In the genomic region with DNA sequence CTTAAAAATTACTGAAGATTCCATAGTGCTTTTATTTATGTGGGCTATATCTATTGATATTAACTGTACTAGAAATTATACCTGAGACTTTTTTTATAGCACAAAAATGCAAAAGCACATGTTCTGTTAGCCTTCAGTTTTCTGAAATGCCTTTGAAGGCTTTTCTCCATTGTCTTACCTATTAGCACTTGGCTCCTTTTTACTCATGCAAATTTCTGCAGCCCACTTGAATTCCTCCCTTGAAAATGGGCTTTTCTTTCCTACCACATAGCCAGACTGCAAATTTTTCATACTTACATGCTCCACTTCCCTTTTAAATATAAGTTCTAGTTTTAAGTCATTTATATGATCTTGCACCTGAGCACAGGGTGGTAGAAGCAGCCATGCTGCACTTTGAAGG, we compare ENCODE assay signal across 21 cellular contexts.
DNase-seq lines count a peak whose midpoint lies in the region; ATAC-seq, FAIRE-seq and TF ChIP-seq lines count a peak whose summit lies in the region.
"Had no signal": no experiment of that assay in that cellular context is flagged by ENCODE, and none has a peak within 500 bp of the region (broad histone marks: within the 10 kb centered on the region; RNA-seq: fewer than 3 reads in every experiment).

No MANE protein-coding gene starts in this region.

- H2BK5ac ChIP-seq in H1 (ENCODE audit: low read depth, low read length): 0 out of 2 replicates have a peak overlapping the region, but pooled peaks have one; percentile 20

- no peak overlapping the region for H2BK120ac ChIP-seq in H1 (replicated peaks; ENCODE audit: low read depth, low read length)

- dilution Hi-C loops in mammary epithelial cell (cut with HindIII; ENCODE audit: low sequenced_read_pairs): no loop called here

- no peaks in the 10 kb centered on the region for H3K36me3 ChIP-seq in NT2/D1 (ENCODE audit: insufficient read depth, insufficient read length, low read length)
- no peaks in the 10 kb centered on the region for H3K36me3 ChIP-seq in H1 (ENCODE audit: control insufficient read depth in 2 of 4, insufficient read depth in 4 of 4, low read length in 3 of 4)
- H3K36me3 ChIP-seq in mammary epithelial cell (ENCODE audit: insufficient read depth, low read length): no peaks in the 10 kb centered on the region
- no peaks in the 10 kb centered on the region for H3K36me3 ChIP-seq in brain microvascular endothelial cell (replicated peaks)
- H3K36me3 ChIP-seq: BLaER1, Peyer's patch, SJCRH30 had no signal

- no peak overlapping the region for H2AK5ac ChIP-seq in H1 (ENCODE audit: low read depth, low read length)

- no peak overlapping the region for H2AFZ ChIP-seq in H1 (ENCODE audit: low read length)
- no peak overlapping the region for H2AFZ ChIP-seq in mammary epithelial cell (ENCODE audit: low read depth, low read length)

- H4K91ac ChIP-seq in H1 (replicated peaks; ENCODE audit: insufficient read length, low read length): no peak overlapping the region

- intact Hi-C loops in mammary epithelial cell (cut with micrococcal nuclease): no loop called here

- no peak overlapping the region for H2BK20ac ChIP-seq in H1 (ENCODE audit: low read length)

- POLR2A ChIA-PET in H1 (lab: Charles Lee; ENCODE audit: partially characterized antibody): no interaction called here

- H4K20me1 ChIP-seq in H1 (replicated peaks in 1 of 2; ENCODE audit: control insufficient read depth in 1 of 2, insufficient read depth in 2 of 2, low read length in 2 of 2) (no peaks in the 10 kb centered on the region), mammary epithelial cell (ENCODE audit: insufficient read depth, low read length) (no peaks in the 10 kb centered on the region)
- H4K20me1 ChIP-seq: BLaER1 had no signal

- no peak for DNase-seq in GM12891 (ENCODE audit: insufficient read length, low spot score)
- peak; percentile 27 for DNase-seq in NT2/D1 (ENCODE audit: low read depth, low spot score)
- no peak for DNase-seq in H1 (ENCODE audit: low read depth in 1 of 2, low spot score in 2 of 2)
- no peak for DNase-seq in ACHN
- DNase-seq in omental fat pad (ENCODE audit: low spot score): no peak
- DNase-seq in mammary epithelial cell: no peak
- DNase-seq in brain microvascular endothelial cell: no peak
- DNase-seq: DMS53; EL; GF-D8; KBM-7; NCI-H1092 treated with DMSO at 0.1 percent for 48 hours; NCI-H1436 treated with DMSO at 0.1 percent for 48 hours; NCI-H1930; NCI-H748 treated with DMSO at 0.1 percent for 48 hours; NK-92 treated with Interleukin-12 subunit alpha and Interleukin-12 subunit beta, amount 100 ng/mL, for 24 hours; Peyer's patch; SJCRH30 had no signal

- H3K4ac ChIP-seq in H1 (replicated peaks; ENCODE audit: insufficient read length, low read depth, low read length): no peak overlapping the region

- no peak for TF ChIP-seq CTCF in H1 (IDR thresholded peaks at IDR 0.05; ENCODE audit: control extremely low read depth in 1 of 3, insufficient read depth in 1 of 3, low read depth in 1 of 3, low read length in 3 of 3)
- TF ChIP-seq CTCF in omental fat pad (IDR thresholded peaks at IDR 0.05): no peak
- no peak for TF ChIP-seq CTCF in mammary epithelial cell (conservative IDR thresholded peaks at IDR 0.05 in 1 of 2, IDR thresholded peaks at IDR 0.05 in 1 of 2; ENCODE audit: extremely low read depth in 1 of 2, insufficient read depth in 1 of 2, low read depth in 1 of 2, low read length in 2 of 2)
- no peak for TF ChIP-seq CTCF in brain microvascular endothelial cell (IDR thresholded peaks at IDR 0.05; ENCODE audit: low read depth, low read length, missing control alignments)

- no peak for TF ChIP-seq EP300 in H1 (IDR thresholded peaks at IDR 0.05; ENCODE audit: borderline replicate concordance in 1 of 2, low read depth in 2 of 2, low read length in 2 of 2)

- no peaks in the 10 kb centered on the region for H3K79me1 ChIP-seq in H1 (ENCODE audit: low read depth, low read length)

- H3K79me2 ChIP-seq in H1 (ENCODE audit: control insufficient read depth in 1 of 2, insufficient read depth in 2 of 2, low read length in 2 of 2): no peaks in the 10 kb centered on the region
- H3K79me2 ChIP-seq in mammary epithelial cell (ENCODE audit: insufficient read depth, low read length): no peaks in the 10 kb centered on the region

- no peak overlapping the region for H3K56ac ChIP-seq in H1 (replicated peaks; ENCODE audit: insufficient read length, low read depth, low read length)

- no peak for FAIRE-seq in GM12891 (lab: Jason Lieb, UNC)
- no peak for FAIRE-seq in H1 (lab: Jason Lieb, UNC)
- FAIRE-seq: GM19239, HepG2 had no signal

- no peak for TF ChIP-seq RAD21 in H1 (IDR thresholded peaks at IDR 0.05 in 1 of 2, conservative IDR thresholded peaks at IDR 0.05 in 1 of 2; ENCODE audit: low read depth in 2 of 2, low read length in 2 of 2)

- peaks cover 11% of the 10 kb centered on the region; the same call in 1 of the 2 replicates for H3K9me3 ChIP-seq in NT2/D1 (ENCODE audit: insufficient read depth, low read length)
- H3K9me3 ChIP-seq in H1 (ENCODE audit: insufficient read depth in 2 of 2, low read depth in 1 of 2, low read length in 1 of 2): no peaks in the 10 kb centered on the region
- H3K9me3 ChIP-seq in mammary epithelial cell (replicated peaks; ENCODE audit: insufficient read depth, low read length): no peaks in the 10 kb centered on the region
- H3K9me3 ChIP-seq: BLaER1, Peyer's patch, SJCRH30 had no signal

- H2BK15ac ChIP-seq in H1 (ENCODE audit: low read length): no peak overlapping the region

- H3K4me2 ChIP-seq in H1 (ENCODE audit: insufficient read depth in 1 of 2, low read depth in 2 of 2, low read length in 2 of 2) (peak overlapping the region; percentile 13 to 52; a peak in 2 of 4 replicates), mammary epithelial cell (ENCODE audit: insufficient read depth, low read depth, low read length) (no peak overlapping the region)
- H3K4me2 ChIP-seq: BLaER1 had no signal

- no peak overlapping the region for H3K9ac ChIP-seq in NT2/D1 (ENCODE audit: insufficient read length, low read depth)
- no peak overlapping the region for H3K9ac ChIP-seq in H1 (replicated peaks in 1 of 4; ENCODE audit: extremely low read depth in 1 of 4, low read depth in 3 of 4, low read length in 3 of 4)
- H3K9ac ChIP-seq in mammary epithelial cell (ENCODE audit: insufficient read depth, low read length): no peak overlapping the region
- H3K9ac ChIP-seq: BLaER1 had no signal

- no peak overlapping the region for H3K27ac ChIP-seq in H1 (ENCODE audit: low read depth, low read length)
- H3K27ac ChIP-seq in mammary epithelial cell (ENCODE audit: insufficient read depth, low read depth, low read length): no peak overlapping the region
- no peak overlapping the region for H3K27ac ChIP-seq in brain microvascular endothelial cell
- H3K27ac ChIP-seq: BLaER1, Peyer's patch, SJCRH30 had no signal

- H3K4me1 ChIP-seq in NT2/D1 (ENCODE audit: insufficient read depth, insufficient read length): peaks cover 4% of the 10 kb centered on the region
- peaks cover 0 to 12% (median 6%) of the 10 kb centered on the region in 4 experiments; a peak in 3 of 7 replicates for H3K4me1 ChIP-seq in H1 (replicated peaks in 1 of 4; ENCODE audit: control insufficient read depth in 3 of 4, insufficient read depth in 4 of 4, low read length in 3 of 4)
- peaks cover 4% of the 10 kb centered on the region for H3K4me1 ChIP-seq in mammary epithelial cell (ENCODE audit: insufficient read depth, low read length)
- H3K4me1 ChIP-seq: BLaER1, Peyer's patch had no signal

- CTCF ChIA-PET in H1 (lab: Charles Lee; ENCODE audit: partially characterized antibody) (no interaction called here), mammary epithelial cell (lab: Charles Lee; ENCODE audit: low non-redundant PET) (no interaction called here)

- no peak overlapping the region for H2BK12ac ChIP-seq in H1 (ENCODE audit: low read depth, low read length)

- ATAC-seq in omental fat pad (ENCODE audit: low FRiP score): no peak
- ATAC-seq: HepG2 had no signal

- H3K27me3 ChIP-seq in NT2/D1 (ENCODE audit: insufficient read depth, insufficient read length) (no peaks in the 10 kb centered on the region), H1 (replicated peaks in 1 of 4; ENCODE audit: control insufficient read depth in 3 of 4, extremely low read depth in 1 of 4, insufficient read depth in 3 of 4, low read length in 3 of 4) (peaks cover 0 to 1% (median 0%) of the 10 kb centered on the region in 4 experiments; a peak in 1 of 7 replicates), mammary epithelial cell (ENCODE audit: insufficient read depth, low read length) (no peaks in the 10 kb centered on the region), brain microvascular endothelial cell (replicated peaks) (no peaks in the 10 kb centered on the region)
- H3K27me3 ChIP-seq: BLaER1, Peyer's patch, SJCRH30 had no signal

- H3K4me3 ChIP-seq in NT2/D1 (ENCODE audit: insufficient read length, low read depth) (no peak overlapping the region), H1 (ENCODE audit: extremely low read depth in 1 of 4, insufficient read depth in 2 of 4, low read depth in 3 of 4, low read length in 4 of 4) (peak overlapping the region in 1 of 4 experiments; percentile 7; a peak in 1 of 8 replicates), mammary epithelial cell (replicated peaks in 1 of 3; ENCODE audit: insufficient read depth in 1 of 3, low read depth in 2 of 3, low read length in 3 of 3) (no peak overlapping the region), brain microvascular endothelial cell (ENCODE audit: low read depth, low read length) (no peak overlapping the region)
- H3K4me3 ChIP-seq: BLaER1, Peyer's patch, SJCRH30 had no signal

- H3K14ac ChIP-seq in H1 (ENCODE audit: insufficient read length): no peak overlapping the region

- H4K5ac ChIP-seq in H1 (ENCODE audit: insufficient read length, low read depth, low read length): no peak overlapping the region

- no peak overlapping the region for H3K23ac ChIP-seq in H1 (ENCODE audit: insufficient read length)

- H3K23me2 ChIP-seq in H1 (ENCODE audit: low read depth, low read length): no peaks in the 10 kb centered on the region

- no TSS peak for BruUV-seq in mammary epithelial cell (replicated peaks; lab: Mats Ljungman, UMichigan)

- TF ChIP-seq POLR2A in GM12891 (IDR thresholded peaks at IDR 0.05; ENCODE audit: low read depth, low read length) (no peak), H1 (IDR thresholded peaks at IDR 0.05; ENCODE audit: control extremely low read depth in 1 of 2, low read depth in 2 of 2, low read length in 2 of 2) (no peak)

- H4K8ac ChIP-seq in H1 (ENCODE audit: extremely low read depth, insufficient read depth, low read length): no peak overlapping the region

- no peak overlapping the region for H3K18ac ChIP-seq in H1 (ENCODE audit: extremely low read depth, low read length)

- in situ Hi-C loops in ACHN (cut with HindIII; ENCODE audit: low pct_ligation_motif_present, low pct_unique_long_range_greater_than_20kb, low sequenced_read_pairs): no loop called here
- in situ Hi-C loops in mammary epithelial cell (cut with MboI; ENCODE audit: low sequenced_read_pairs in 2 of 2): no loop called here
- in situ Hi-C loops in brain microvascular endothelial cell (cut with HindIII; ENCODE audit: low pct_ligation_motif_present, low sequenced_read_pairs): no loop called here

TF ChIP-seq in GM12891, 5 proteins besides CTCF, POLR2A, EP300 and RAD21 (continues in another document):
- TF ChIP-seq POU2F2 (IDR thresholded peaks at IDR 0.05; ENCODE audit: low read depth, low read length): no peak

TF ChIP-seq in H1, 55 proteins besides CTCF, POLR2A, EP300 and RAD21 (continues in another document):
- TF ChIP-seq EZH2 (IDR thresholded peaks at IDR 0.05; ENCODE audit: low read depth, low read length, severe bottlenecking): no peak
- no peak for TF ChIP-seq RBBP5 (IDR thresholded peaks at IDR 0.05; ENCODE audit: borderline replicate concordance, low read depth, low read length)
